In the genomic region with DNA sequence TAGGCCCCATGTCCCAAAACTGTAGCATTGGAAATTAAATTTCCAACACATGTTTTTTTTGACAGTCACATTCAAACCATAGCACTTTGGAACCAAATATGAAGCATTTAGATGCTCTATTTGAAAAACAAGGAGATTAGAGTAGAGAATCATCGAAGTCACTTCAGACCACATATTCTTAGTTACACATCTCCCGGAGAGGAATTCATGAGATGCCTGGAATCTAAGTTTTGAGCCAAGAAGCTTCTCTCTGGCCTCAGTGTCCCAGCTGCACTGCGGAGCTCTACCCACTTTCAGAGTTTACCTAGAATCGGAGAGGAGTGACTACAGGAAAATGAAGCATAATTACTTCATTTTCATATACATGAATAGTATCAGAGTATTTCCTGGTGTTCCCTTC, we compare ENCODE assay signal across 18 cellular contexts.
DNase-seq lines count a peak whose midpoint lies in the region; ATAC-seq and TF ChIP-seq lines count a peak whose summit lies in the region.
"Had no signal": no experiment of that assay in that cellular context is flagged by ENCODE, and none has a peak within 500 bp of the region (broad histone marks: within the 10 kb centered on the region; RNA-seq: fewer than 3 reads in every experiment).

No MANE protein-coding gene starts in this region.

- no peaks in the 10 kb centered on the region for H3K9me3 Mint-ChIP-seq in mesothelial cell of epicardium
- H3K9me3 Mint-ChIP-seq: HFFc6 had no signal

- H3K4me3 ChIP-seq in AG04449 (ENCODE audit: low read depth, low read length): no peak overlapping the region
- H3K4me3 ChIP-seq in brain microvascular endothelial cell (ENCODE audit: low read depth, low read length): no peak overlapping the region
- H3K4me3 ChIP-seq: MG63 had no signal

- no peak overlapping the region for H3K4me3 Mint-ChIP-seq in mesothelial cell of epicardium
- H3K4me3 Mint-ChIP-seq: CD4-positive, CD25-positive, alpha-beta regulatory T cell; HFFc6 had no signal

- CTCF ChIA-PET in AG04449 (lab: Yijun Ruan, JAX): interaction anchor here (3.3 kb wide), 1 partner anchor 35 kb away, joined by 17 read pairs; no protein-coding TSS in a partner anchor

- in situ Hi-C loops in brain microvascular endothelial cell (cut with HindIII; ENCODE audit: low pct_ligation_motif_present, low sequenced_read_pairs): no loop called here

- H3K27ac Mint-ChIP-seq in mesothelial cell of epicardium: peak overlapping the region; percentile 93
- H3K27ac Mint-ChIP-seq: CD4-positive, CD25-positive, alpha-beta regulatory T cell; HFFc6 had no signal

- no peaks in the 10 kb centered on the region for H3K27me3 ChIP-seq in brain microvascular endothelial cell (replicated peaks)
- H3K27me3 ChIP-seq: MG63 had no signal

- H3K36me3 ChIP-seq in brain microvascular endothelial cell (replicated peaks): no peaks in the 10 kb centered on the region
- H3K36me3 ChIP-seq: MG63 had no signal

- TF ChIP-seq CTCF in AG04449 (IDR thresholded peaks at IDR 0.05; ENCODE audit: insufficient read depth, low read length, missing control alignments) (no peak), brain microvascular endothelial cell (IDR thresholded peaks at IDR 0.05; ENCODE audit: low read depth, low read length, missing control alignments) (no peak), mesothelial cell of epicardium (IDR thresholded peaks at IDR 0.05; ENCODE audit: unreplicated experiment) (no peak)

- POLR2A ChIA-PET in AG04449 (lab: Yijun Ruan, JAX): interaction anchor here (0.7 kb wide), 1 partner anchor 187 kb away, joined by 3 read pairs; no protein-coding TSS in a partner anchor

- no peaks in the 10 kb centered on the region for H3K27me3 Mint-ChIP-seq in mesothelial cell of epicardium (ENCODE audit: low read depth)
- H3K27me3 Mint-ChIP-seq: CD4-positive, CD25-positive, alpha-beta regulatory T cell had no signal

- no peak overlapping the region for H3K27ac ChIP-seq in brain microvascular endothelial cell

- DNase-seq in AG04449 (ENCODE audit: low read depth, low spot score): peak; percentile 40
- DNase-seq in GM04503 (ENCODE audit: low read depth): peak; percentile 12
- peak; percentile 33 for DNase-seq in brain microvascular endothelial cell
- DNase-seq in mesothelial cell of epicardium (ENCODE audit: low spot score in 2 of 2, unreplicated experiment in 2 of 2): no peak
- no peak for DNase-seq in T-helper 2 cell
- DNase-seq in NK-92 treated with Interleukin-12 subunit alpha and Interleukin-12 subunit beta, amount 100 ng/mL, for 24 hours (lab: John Stamatoyannopoulos, UW): no peak
- DNase-seq: CD4-positive, CD25-positive, alpha-beta regulatory T cell; DMS53; GDM1; HFFc6; MG63; NCI-H1105 treated with DMSO at 0.1 percent for 48 hours; NCI-H187; NCI-H446 treated with DMSO at 0.1 percent for 48 hours; NCI-H748 treated with DMSO at 0.1 percent for 48 hours had no signal

- ATAC-seq in HG03354 (IDR thresholded peaks at IDR 0.05; ENCODE audit: poor library complexity, severe bottlenecking, unreplicated experiment) (no peak), HG02938 (IDR thresholded peaks at IDR 0.05; ENCODE audit: unreplicated experiment) (no peak)
- ATAC-seq: HepG2 had no signal

- H3K36me3 Mint-ChIP-seq in mesothelial cell of epicardium: no peaks in the 10 kb centered on the region
- H3K36me3 Mint-ChIP-seq: CD4-positive, CD25-positive, alpha-beta regulatory T cell had no signal

- H3K4me1 Mint-ChIP-seq in mesothelial cell of epicardium: peaks cover 63% of the 10 kb centered on the region

Comparison
In these comparisons a context has a peak if more than half of its experiments do, and no peak if none do; other contexts are left out.
1. DNase-seq: peak in AG04449 (single experiment), GM04503 (single experiment) and brain microvascular endothelial cell (single experiment); none in mesothelial cell of epicardium (0 of 2), T-helper 2 cell (0 of 5) and NK-92 treated with Interleukin-12 subunit alpha and Interleukin-12 subunit beta, amount 100 ng/mL, for 24 hours (single experiment).